ENCODE assay signal across 23 cellular contexts in genomic region chr10:43306899-43307298, GRCh38.
"Had no signal": no experiment of that assay in that cellular context is flagged by ENCODE, and none has a peak within 500 bp of the region (broad histone marks: within the 10 kb centered on the region; RNA-seq: fewer than 3 reads in every experiment).

No MANE protein-coding gene starts in this region.

- FAIRE-seq: colon, endothelial cell of umbilical vein, islet of Langerhans, keratinocyte had no signal

- ATAC-seq: gastrocnemius medialis, heart right ventricle, left cardiac atrium, left lung, left ventricle myocardium superior, lower lobe of right lung, mucosa of descending colon had no signal

- H3K4me3 ChIP-seq: coronary artery, dorsolateral prefrontal cortex, esophagus muscularis mucosa, gastrocnemius medialis, heart right ventricle, left lung, lower lobe of right lung, mucosa of descending colon had no signal

- DNase-seq: dermis blood vessel endothelial cell; dorsolateral prefrontal cortex; effector CD4-positive, alpha-beta T cell; effector memory CD4-positive, alpha-beta T cell; foreskin fibroblast; foreskin melanocyte; gastrocnemius medialis; glutamatergic neuron; head of caudate nucleus; heart right ventricle; hippocampal formation; left cardiac atrium; left lung; left ventricle myocardium superior; lower lobe of right lung; mesenchymal stem cell; mucosa of descending colon had no signal

- H3K27ac ChIP-seq: coronary artery, dorsolateral prefrontal cortex, esophagus muscularis mucosa, gastrocnemius medialis, heart right ventricle, left lung, lower lobe of right lung had no signal

- H3K9me3 ChIP-seq: esophagus muscularis mucosa, gastrocnemius medialis, left lung, lower lobe of right lung had no signal
